In genomic region chr3:52095990-52096775, GRCh38 we compare ENCODE assay signal across 27 cellular contexts. TPM values are rescaled to one million over a fixed set of nuclear protein-coding genes. Genes with fewer than 3 reads are reported as not detected.
DNase-seq lines count a peak whose midpoint lies in the region; ATAC-seq, FAIRE-seq and TF ChIP-seq lines count a peak whose summit lies in the region.
"Had no signal": no experiment of that assay in that cellular context is flagged by ENCODE, and none has a peak within 500 bp of the region (broad histone marks: within the 10 kb centered on the region; RNA-seq: fewer than 3 reads in every experiment).

No MANE protein-coding gene starts in this region.

- no peaks in the 10 kb centered on the region for H3K27me3 Mint-ChIP-seq in stimulated activated naive B cell treated with anti-CD40 and anti-IgM and Interleukin-4, amounts not matched to agents 10 μg/mL and 1 μg/mL and 100 μg/mL, for 72 hours
- H3K27me3 Mint-ChIP-seq: activated CD4-positive, alpha-beta T cell treated with anti-CD3 and anti-CD28 coated beads, Interleukin-2, amount 10 ng/mL, durations not matched to agents 24 days and 14 days had no signal

- H3K4me3 Mint-ChIP-seq in stimulated activated naive B cell treated with anti-CD40 and anti-IgM and Interleukin-4, amounts not matched to agents 10 μg/mL and 1 μg/mL and 100 μg/mL, for 72 hours: no peak overlapping the region
- H3K4me3 Mint-ChIP-seq: activated CD4-positive, alpha-beta T cell treated with anti-CD3 and anti-CD28 coated beads, Interleukin-2, amount 10 ng/mL, durations not matched to agents 24 days and 14 days; HFFc6; neural crest cell had no signal

- H3K4me1 Mint-ChIP-seq in stimulated activated naive B cell treated with anti-CD40 and anti-IgM and Interleukin-4, amounts not matched to agents 10 μg/mL and 1 μg/mL and 100 μg/mL, for 72 hours: peaks cover 0 to 2% of the 10 kb centered on the region in 2 donors

- peaks cover 0 to 6% of the 10 kb centered on the region in 2 donors for H3K9me3 Mint-ChIP-seq in stimulated activated naive B cell treated with anti-CD40 and anti-IgM and Interleukin-4, amounts not matched to agents 10 μg/mL and 1 μg/mL and 100 μg/mL, for 72 hours

- H3K36me3 ChIP-seq in kidney (ENCODE audit: control insufficient read depth in 1 of 2, insufficient read depth in 2 of 2, low read length in 2 of 2): no peaks in the 10 kb centered on the region
- H3K36me3 ChIP-seq: vagina had no signal

- ATAC-seq in left cardiac atrium (no peak), Right ventricle myocardium inferior (no peak), GM21390 (IDR thresholded peaks at IDR 0.05; ENCODE audit: unreplicated experiment) (no peak)
- ATAC-seq in stimulated activated naive B cell treated with anti-CD40 and anti-IgM and Interleukin-4, amounts not matched to agents 10 μg/mL and 1 μg/mL and 100 μg/mL, for 72 hours (replicated peaks): peak; percentile 14 to 43
- ATAC-seq: K562 had no signal

- no peak for TF ChIP-seq CTCF in kidney (IDR thresholded peaks at IDR 0.05; ENCODE audit: borderline replicate concordance, extremely low read depth, insufficient read depth)

- no peaks in the 10 kb centered on the region for H3K4me1 ChIP-seq in kidney (ENCODE audit: control insufficient read depth in 1 of 2, insufficient read depth in 1 of 2, low read depth in 1 of 2, low read length in 2 of 2)
- H3K4me1 ChIP-seq: vagina had no signal

- peaks cover 22 to 24% of the 10 kb centered on the region in 2 donors for H3K36me3 Mint-ChIP-seq in stimulated activated naive B cell treated with anti-CD40 and anti-IgM and Interleukin-4, amounts not matched to agents 10 μg/mL and 1 μg/mL and 100 μg/mL, for 72 hours

- H3K27ac Mint-ChIP-seq in stimulated activated naive B cell treated with anti-CD40 and anti-IgM and Interleukin-4, amounts not matched to agents 10 μg/mL and 1 μg/mL and 100 μg/mL, for 72 hours: no peak overlapping the region
- H3K27ac Mint-ChIP-seq: activated CD4-positive, alpha-beta T cell treated with anti-CD3 and anti-CD28 coated beads, Interleukin-2, amount 10 ng/mL, durations not matched to agents 24 days and 14 days; HFFc6 had no signal

- peak; percentile 8 for DNase-seq in left cardiac atrium
- no peak for DNase-seq in Right ventricle myocardium inferior (ENCODE audit: missing footprints)
- peak; percentile 61 for DNase-seq in amniotic epithelial cell (ENCODE audit: low read depth)
- DNase-seq in kidney: peak; percentile 26
- DNase-seq in stimulated activated naive B cell treated with anti-CD40 and anti-IgM and Interleukin-4, amounts not matched to agents 10 μg/mL and 1 μg/mL and 100 μg/mL, for 72 hours: no peak
- no peak for DNase-seq in posterior vena cava (ENCODE audit: low spot score)
- DNase-seq in CD1c-positive myeloid dendritic cell (ENCODE audit: extremely low spot score): no peak
- DNase-seq: activated CD4-positive, alpha-beta T cell treated with anti-CD3 and anti-CD28 coated beads, Interleukin-2, amount 10 ng/mL, durations not matched to agents 24 days and 14 days; activated gamma-delta T cell; amniotic stem cell; central memory CD4-positive, alpha-beta T cell; COR-L47; DMS79; dorsolateral prefrontal cortex; GF-D8; GM23248; HFFc6; MM.1S; NCI-H1417; NCI-H2107; NCI-H446 treated with DMSO at 0.1 percent for 48 hours; testis had no signal

- no peak overlapping the region for H3K9ac ChIP-seq in kidney (ENCODE audit: low read length in 2 of 2)
- H3K9ac ChIP-seq: GM23248 had no signal

- H3K4me3 ChIP-seq in kidney (ENCODE audit: low read length in 2 of 2): no peak overlapping the region
- H3K4me3 ChIP-seq: dorsolateral prefrontal cortex, GM23248, K562, testis, vagina had no signal

- FAIRE-seq in kidney (lab: Jason Lieb, UNC): no peak
- FAIRE-seq: endothelial cell of umbilical vein, K562 had no signal

- H3K27ac ChIP-seq in kidney (ENCODE audit: low read depth in 2 of 2, low read length in 2 of 2): no peak overlapping the region
- H3K27ac ChIP-seq: GM23248, testis, vagina had no signal

- intact Hi-C loops in left cardiac atrium (cut with DNase I) (no loop called here), Right ventricle myocardium inferior (cut with DNase I) (no loop called here), kidney (cut with DNase I) (no loop called here), posterior vena cava (cut with DNase I) (no loop called here)

- no peaks in the 10 kb centered on the region for H3K9me3 ChIP-seq in kidney (ENCODE audit: control insufficient read depth in 1 of 2, low read length in 2 of 2)
- H3K9me3 ChIP-seq: testis, vagina had no signal

RNA-seq across cellular contexts. Expression of gene DUSP7, which starts 39.8 kb away (rescaled TPM):
- total RNA-seq in left cardiac atrium (10 to 100 TPM; 24.6 to 39.3 TPM), Right ventricle myocardium inferior (25.0 TPM), kidney (19.8 TPM), posterior vena cava (10 to 100 TPM; 29.9 to 36.4 TPM)
- 10.1 TPM for polyA plus RNA-seq in kidney (ENCODE audit: insufficient read depth, low read depth, low replicate concordance)

RNA-seq across cellular contexts. Expression of gene POC1A, which starts 58.0 kb away (rescaled TPM):
- total RNA-seq in left cardiac atrium (1 to 10 TPM; 1.9 to 2.4 TPM), Right ventricle myocardium inferior (1.7 TPM), kidney (2.2 TPM), posterior vena cava (1 to 10 TPM; 1.7 to 1.9 TPM)
- polyA plus RNA-seq in kidney (ENCODE audit: insufficient read depth, low read depth, low replicate concordance): 2.5 TPM

Comparison
In these comparisons a context has a peak if more than half of its experiments do, and no peak if none do; other contexts are left out.
1. DNase-seq: peak in left cardiac atrium (single experiment), amniotic epithelial cell (single experiment) and kidney (single experiment); none in Right ventricle myocardium inferior (single experiment), stimulated activated naive B cell treated with anti-CD40 and anti-IgM and Interleukin-4, amounts not matched to agents 10 μg/mL and 1 μg/mL and 100 μg/mL, for 72 hours (single experiment), posterior vena cava (single experiment) and CD1c-positive myeloid dendritic cell (single experiment).
2. ATAC-seq: peak in stimulated activated naive B cell treated with anti-CD40 and anti-IgM and Interleukin-4, amounts not matched to agents 10 μg/mL and 1 μg/mL and 100 μg/mL, for 72 hours (2 of 2); none in left cardiac atrium (0 of 2), Right ventricle myocardium inferior (single experiment) and GM21390 (single experiment).